In genomic region chr4:158814636-158815035, GRCh38 we compare ENCODE assay signal across 16 cellular contexts. TPM values are rescaled to one million over a fixed set of nuclear protein-coding genes. Genes with fewer than 3 reads are reported as not detected.
DNase-seq lines count a peak whose midpoint lies in the region; ATAC-seq and TF ChIP-seq lines count a peak whose summit lies in the region.
"Had no signal": no experiment of that assay in that cellular context is flagged by ENCODE, and none has a peak within 500 bp of the region (broad histone marks: within the 10 kb centered on the region; RNA-seq: fewer than 3 reads in every experiment).

No MANE protein-coding gene starts in this region.

- no peak overlapping the region for H2AFZ ChIP-seq in IMR-90 (replicated peaks; ENCODE audit: low read length, poor library complexity)

- no peak overlapping the region for H2BK20ac ChIP-seq in IMR-90 (ENCODE audit: low read depth, low read length)

- H4K20me1 ChIP-seq in IMR-90 (ENCODE audit: insufficient read depth, low read length) = peaks cover 11% of the 10 kb centered on the region; the same call in 1 of the 2 replicates

- DNase-seq in AG04449 (ENCODE audit: low read depth, low spot score) = peak; percentile 60
- DNase-seq in IMR-90 = peak; percentile 67
- peak; percentile 84 for DNase-seq in choroid plexus epithelial cell (ENCODE audit: low read depth)
- no peak for DNase-seq in lower leg skin (ENCODE audit: low spot score in 2 of 2)
- DNase-seq in stimulated activated CD4-positive, alpha-beta T cell treated with anti-CD3 and anti-CD28 coated beads, Interleukin-15, amount 100 ng/mL, for 24 hours = no peak
- no peak for DNase-seq in activated naive CD4-positive, alpha-beta T cell (lab: John Stamatoyannopoulos, UW)
- DNase-seq: activated CD4-positive, alpha-beta T cell treated with anti-CD3 and anti-CD28 coated beads for 1 hour; Caco-2; naive B cell; NCI-H2029; NCI-H774; retina; stimulated activated CD4-positive, alpha-beta T cell treated with anti-CD3 and anti-CD28 coated beads, Interleukin-4, amount 100 ng/mL, for 1 hour; tibial artery had no signal

- H4K91ac ChIP-seq in IMR-90 (ENCODE audit: insufficient read depth, low read depth, low read length) = peak overlapping the region; percentile 15; the same call in 1 of the 2 replicates

- 0 out of 2 replicates have a peak, but pooled peaks have one; percentile 13 for ATAC-seq in IMR-90 (ENCODE audit: low read depth)
- no peak for ATAC-seq in HG03342 (IDR thresholded peaks at IDR 0.05; ENCODE audit: unreplicated experiment)

- H3K27me3 ChIP-seq in IMR-90 (ENCODE audit: control insufficient read depth, insufficient read depth, low read length) (no peaks in the 10 kb centered on the region), muscle layer of colon (ENCODE audit: control insufficient read depth in 1 of 2, insufficient read depth in 2 of 2, low read length in 2 of 2) (no peaks in the 10 kb centered on the region)
- H3K27me3 ChIP-seq: tibial artery had no signal

- H4K8ac ChIP-seq in IMR-90 (ENCODE audit: low read depth in 2 of 2, low read length in 2 of 2) = peak overlapping the region; percentile 13 to 52; a peak in 1 of 4 replicates

- no peak for TF ChIP-seq RAD21 in IMR-90 (IDR thresholded peaks at IDR 0.05; ENCODE audit: low read length)

- no peak overlapping the region for H3K27ac ChIP-seq in IMR-90 (ENCODE audit: insufficient read depth, low read length)
- peak overlapping the region; percentile 17 for H3K27ac ChIP-seq in muscle layer of colon (ENCODE audit: low read depth, low read length)
- H3K27ac ChIP-seq: tibial artery had no signal

- BruUV-seq in IMR-90 (replicated peaks; lab: Mats Ljungman, UMichigan) = no TSS peak

- H3K36me3 ChIP-seq in IMR-90 (ENCODE audit: control insufficient read depth, insufficient read depth, low read length) = no peaks in the 10 kb centered on the region
- H3K36me3 ChIP-seq in muscle layer of colon (ENCODE audit: insufficient read depth, low read length) = no peaks in the 10 kb centered on the region
- H3K36me3 ChIP-seq: tibial artery had no signal

- H3K4me1 ChIP-seq in IMR-90 (ENCODE audit: control insufficient read depth, insufficient read depth, low read length) = peaks cover 12% of the 10 kb centered on the region
- peaks cover 50% of the 10 kb centered on the region for H3K4me1 ChIP-seq in muscle layer of colon (ENCODE audit: insufficient read depth, low read length)

- intact Hi-C loops in IMR-90 (cut with micrococcal nuclease) (no loop called here), lower leg skin (cut with DNase I; ENCODE audit: low total_unique reads) (no loop called here)

- peak overlapping the region; percentile 5; the same call in 1 of the 2 replicates for H4K5ac ChIP-seq in IMR-90 (ENCODE audit: low read depth, low read length)

- peak overlapping the region; percentile 40; the same call in 1 of the 3 replicates for H2BK15ac ChIP-seq in IMR-90 (ENCODE audit: low read depth, low read length)

- dilution Hi-C loops in IMR-90 (cut with HindIII; ENCODE audit: low sequenced_read_pairs, unreplicated experiment) = no loop called here

- peak overlapping the region; percentile 2; the same call in 1 of the 2 replicates for H3K23ac ChIP-seq in IMR-90 (ENCODE audit: low read depth, low read length)

- peak overlapping the region; percentile 34; the same call in 1 of the 2 replicates for H3K18ac ChIP-seq in IMR-90 (ENCODE audit: low read depth, low read length)

- CTCF ChIA-PET in AG04449 (lab: Yijun Ruan, JAX) (interaction anchor here (0.8 to 1.5 kb wide), 2 partner anchors 9 to 34 kb away, joined by 4 read pairs; no protein-coding TSS in a partner anchor), IMR-90 (lab: Yijun Ruan, JAX) (interaction anchor here (0.9 kb wide), 1 partner anchor 17 kb away, joined by 4 read pairs; no protein-coding TSS in a partner anchor)

- peak overlapping the region; percentile 57 for H2BK5ac ChIP-seq in IMR-90 (ENCODE audit: low read depth, low read length, poor library complexity, severe bottlenecking)

- H3K9me1 ChIP-seq in IMR-90 (ENCODE audit: insufficient read depth, low read length) = peaks cover 12% of the 10 kb centered on the region

- H2BK120ac ChIP-seq in IMR-90 (ENCODE audit: low read depth, low read length) = no peak overlapping the region

- H2AK5ac ChIP-seq in IMR-90 (ENCODE audit: low read depth, low read length) = peak overlapping the region; percentile 52; the same call in 1 of the 2 replicates

- no peak for TF ChIP-seq POLR2A in IMR-90 (IDR thresholded peaks at IDR 0.05; ENCODE audit: low read depth, low read length)
- TF ChIP-seq POLR2A in lower leg skin (IDR thresholded peaks at IDR 0.05) = no peak

- H3K4me3 ChIP-seq in AG04449 (ENCODE audit: low read depth, low read length) = no peak overlapping the region
- no peak overlapping the region for H3K4me3 ChIP-seq in IMR-90 (ENCODE audit: insufficient read depth, low read depth, low read length)
- H3K4me3 ChIP-seq in choroid plexus epithelial cell (ENCODE audit: low read depth, low read length) = no peak overlapping the region
- no peak overlapping the region for H3K4me3 ChIP-seq in muscle layer of colon (ENCODE audit: low read depth in 1 of 2, low read length in 2 of 2)
- H3K4me3 ChIP-seq in lower leg skin (ENCODE audit: low read depth, poor library complexity, severe bottlenecking) = no peak overlapping the region
- H3K4me3 ChIP-seq: tibial artery had no signal

- peak overlapping the region; percentile 46; the same call in 1 of the 2 replicates for H3K4me2 ChIP-seq in IMR-90 (ENCODE audit: low read depth, low read length)

- H3K79me1 ChIP-seq in IMR-90 (ENCODE audit: low read depth in 1 of 2, low read length in 2 of 2) = peaks cover 27 to 49% of the 10 kb centered on the region in 2 experiments

- in situ Hi-C loops in IMR-90 (cut with MboI; ENCODE audit: low sequenced_read_pairs) = no loop called here

- H3K56ac ChIP-seq in IMR-90 (ENCODE audit: extremely low read depth, insufficient read depth, low read length) = no peak overlapping the region

- no peak overlapping the region for H2AK9ac ChIP-seq in IMR-90 (replicated peaks; ENCODE audit: low read depth, low read length, poor library complexity)

- H3K9ac ChIP-seq in IMR-90 (ENCODE audit: low read depth, low read length) (no peak overlapping the region; the same call in 1 of the 2 replicates), muscle layer of colon (ENCODE audit: low read length) (no peak overlapping the region)

- POLR2A ChIA-PET in AG04449 (lab: Yijun Ruan, JAX) (interaction anchor here (0.7 to 0.8 kb wide), 2 partner anchors 13 to 364 kb away, joined by 3 read pairs; no protein-coding TSS in a partner anchor), IMR-90 (lab: Charles Lee; ENCODE audit: unreplicated experiment) (no interaction called here)

- H3K14ac ChIP-seq in IMR-90 (replicated peaks; ENCODE audit: low read depth, low read length) = peak overlapping the region; percentile 31

- no peaks in the 10 kb centered on the region for H3K9me3 ChIP-seq in IMR-90 (ENCODE audit: control insufficient read depth, insufficient read depth, low read length)
- no peaks in the 10 kb centered on the region for H3K9me3 ChIP-seq in muscle layer of colon (ENCODE audit: low read length)
- H3K9me3 ChIP-seq: Caco-2, tibial artery had no signal

- no peak for TF ChIP-seq CTCF in AG04449 (IDR thresholded peaks at IDR 0.05; ENCODE audit: insufficient read depth, low read length, missing control alignments)
- no peak for TF ChIP-seq CTCF in IMR-90 (conservative IDR thresholded peaks at IDR 0.05; ENCODE audit: low read depth, low read length)
- no peak for TF ChIP-seq CTCF in choroid plexus epithelial cell (conservative IDR thresholded peaks at IDR 0.05; ENCODE audit: low read depth, low read length)
- TF ChIP-seq CTCF in lower leg skin (IDR thresholded peaks at IDR 0.05) = no peak

- no CpG with 5 or more reads among the region's 1 CpG for WGBS in IMR-90 (ENCODE audit: extremely low coverage in 2 of 2, insufficient read length in 1 of 2), 2 experiments
- WGBS in lower leg skin, 2 donors = 81 to 82% methylated on average over 1 of the region's 1 CpG

- peak overlapping the region; percentile 37; the same call in 1 of the 2 replicates for H3K4ac ChIP-seq in IMR-90 (ENCODE audit: low read depth, low read length)

TF ChIP-seq in IMR-90, 13 proteins besides CTCF, POLR2A, EP300 and RAD21:
- no peak for TF ChIP-seq CEBPB (IDR thresholded peaks at IDR 0.05; ENCODE audit: low read depth, low read length)
- no peak for TF ChIP-seq ELK1 (IDR thresholded peaks at IDR 0.05; ENCODE audit: borderline replicate concordance, low read depth, low read length)
- no peak for TF ChIP-seq RCOR1 (IDR thresholded peaks at IDR 0.05; ENCODE audit: insufficient replicate concordance, low read length)
- no peak for TF ChIP-seq MAZ (IDR thresholded peaks at IDR 0.05; ENCODE audit: borderline replicate concordance, low read depth, low read length)
- no peak for TF ChIP-seq NFE2L2 (IDR thresholded peaks at IDR 0.05; ENCODE audit: low read depth, low read length)

RNA-seq across cellular contexts. Expression of gene FNIP2, which starts 45.8 kb away (rescaled TPM):
- total RNA-seq in IMR-90 (2012; rRNA removed) = 22.2 and 24.6 TPM in 2 replicates
- polyA plus RNA-seq in IMR-90 (2012; rRNA removed) = 3.9 and 4.7 TPM in 2 replicates
- polyA plus RNA-seq in IMR-90 (2012; cell fraction: cytosol; rRNA removed) = 1.6 and 2.5 TPM in 2 replicates
- 1.7 and 5.1 TPM in 2 replicates for polyA plus RNA-seq in IMR-90 (2012; cell fraction: nucleus; rRNA removed; ENCODE audit: low replicate concordance)
- 10 to 100 TPM; 20.5 to 47.5 (median 38.8) TPM for total RNA-seq in lower leg skin

Comparison
In these comparisons a context has a peak if more than half of its experiments do, and no peak if none do; other contexts are left out.
1. DNase-seq: peak in AG04449 (single experiment), IMR-90 (single experiment) and choroid plexus epithelial cell (single experiment); none in lower leg skin (0 of 2), stimulated activated CD4-positive, alpha-beta T cell treated with anti-CD3 and anti-CD28 coated beads, Interleukin-15, amount 100 ng/mL, for 24 hours (single experiment) and activated naive CD4-positive, alpha-beta T cell (0 of 4).